In genomic region chr9:125747053-125747764, GRCh38 we compare ENCODE assay signal across 8 cellular contexts. TPM values are rescaled to one million over a fixed set of nuclear protein-coding genes. Genes with fewer than 3 reads are reported as not detected.
DNase-seq lines count a peak whose midpoint lies in the region; ATAC-seq and TF ChIP-seq lines count a peak whose summit lies in the region.

TSS of gene PBX3 (plus strand) at chr9:125747373.

- peak within 1 kb of the TSS; percentile 88 for H3K4me3 ChIP-seq in AG04449 (ENCODE audit: low read depth, low read length)
- peak within 1 kb of the TSS; percentile 61 to 96 (median 86) for H3K4me3 ChIP-seq in heart left ventricle

- POLR2A ChIA-PET in AG04449 (lab: Yijun Ruan, JAX): no interaction called here

- H3K9me3 ChIP-seq in heart left ventricle: no peaks in the 10 kb centered on the region

- intact Hi-C loops in heart left ventricle (cut with DNase I): loop anchor here in 9 of 10 donors (2.0 to 10.0 kb wide), 10 partner anchors 40 to 505 kb away; partner anchors contain the start of genes MAPKAP1 (in 4 of the 9) and HSPA5 (in 1 of the 9)

- no peaks in the 10 kb centered on the region for H3K27me3 Mint-ChIP-seq in activated naive CD8-positive, alpha-beta T cell

- H3K4me1 Mint-ChIP-seq in activated naive CD8-positive, alpha-beta T cell (ENCODE audit: low read depth): peaks cover 28% of the 10 kb centered on the region

- peak within 1 kb of the TSS; percentile 93 for H3K4me3 Mint-ChIP-seq in activated naive CD8-positive, alpha-beta T cell

- TF ChIP-seq POLR2A in heart left ventricle (IDR thresholded peaks at IDR 0.05): no peak

- no peaks in the 10 kb centered on the region for H3K27me3 ChIP-seq in heart left ventricle

- in situ Hi-C loops in SK-MEL-5 (cut with HindIII; ENCODE audit: low pct_unique_long_range_greater_than_20kb, low sequenced_read_pairs): no loop called here

- peak within 1 kb of the TSS; percentile 95 for H3K27ac Mint-ChIP-seq in activated naive CD8-positive, alpha-beta T cell

- no peaks in the 10 kb centered on the region for H3K36me3 ChIP-seq in heart left ventricle

- TF ChIP-seq CTCF in AG04449 (IDR thresholded peaks at IDR 0.05; ENCODE audit: insufficient read depth, low read length, missing control alignments) (no peak), heart left ventricle (IDR thresholded peaks at IDR 0.05) (no peak)

- H3K9me3 Mint-ChIP-seq in activated naive CD8-positive, alpha-beta T cell (ENCODE audit: low read depth): no peaks in the 10 kb centered on the region

- no peaks in the 10 kb centered on the region for H3K36me3 Mint-ChIP-seq in activated naive CD8-positive, alpha-beta T cell

- CTCF ChIA-PET in AG04449 (lab: Yijun Ruan, JAX): no interaction called here

- ATAC-seq in GM18858 (IDR thresholded peaks at IDR 0.05; ENCODE audit: unreplicated experiment) (peak; percentile 4), HG03139 (IDR thresholded peaks at IDR 0.05; ENCODE audit: unreplicated experiment) (peak; percentile 14), heart left ventricle (peak in 2 of 4 donors; percentile 1 to 3)

- no peak for DNase-seq in AG04449 (ENCODE audit: low read depth, low spot score)
- DNase-seq in SK-MEL-5 (ENCODE audit: low read depth, low spot score): peak; percentile 40
- peak; percentile 53 to 80 (median 70) for DNase-seq in heart left ventricle
- peak; percentile 44 for DNase-seq in pons (ENCODE audit: low spot score)
- no peak for DNase-seq in NCI-H2107 (lab: John Stamatoyannopoulos, UW)

- 0 to 1% (median 0%) methylated on average over 20 to 106 of the region's 107 CpGs for WGBS in heart left ventricle, 4 donors

- H3K4me1 ChIP-seq in heart left ventricle: peaks cover 0 to 48% (median 22%) of the 10 kb centered on the region in 12 donors

- peak within 1 kb of the TSS; percentile 40 to 94 (median 90) for H3K27ac ChIP-seq in heart left ventricle

RNA-seq across cellular contexts. Expression of gene PBX3, which starts in this region (rescaled TPM):
- total RNA-seq in SK-MEL-5 (2014; rRNA removed; shearing (Covaris generic)): 9.3 and 10.4 TPM in 2 replicates
- polyA plus RNA-seq in SK-MEL-5 (2015; cell fraction: cytosol; rRNA removed): 13.7 and 27.6 TPM in 2 replicates
- polyA plus RNA-seq in SK-MEL-5 (2015; cell fraction: nucleus; rRNA removed): 10.3 and 12.6 TPM in 2 replicates
- total RNA-seq in heart left ventricle: 10 to 100 TPM; 46.2 to 76.1 (median 59.5) TPM
- polyA plus RNA-seq in heart left ventricle: 10 to 100 TPM; 14.8 to 38.8 TPM

Comparison
In these comparisons a context has a peak if more than half of its experiments do, and no peak if none do; other contexts are left out.
1. DNase-seq: peak in SK-MEL-5 (single experiment), heart left ventricle (5 of 5) and pons (single experiment); none in AG04449 (single experiment) and NCI-H2107 (single experiment).